ENCODE assay signal across 9 cellular contexts in the genomic region with DNA sequence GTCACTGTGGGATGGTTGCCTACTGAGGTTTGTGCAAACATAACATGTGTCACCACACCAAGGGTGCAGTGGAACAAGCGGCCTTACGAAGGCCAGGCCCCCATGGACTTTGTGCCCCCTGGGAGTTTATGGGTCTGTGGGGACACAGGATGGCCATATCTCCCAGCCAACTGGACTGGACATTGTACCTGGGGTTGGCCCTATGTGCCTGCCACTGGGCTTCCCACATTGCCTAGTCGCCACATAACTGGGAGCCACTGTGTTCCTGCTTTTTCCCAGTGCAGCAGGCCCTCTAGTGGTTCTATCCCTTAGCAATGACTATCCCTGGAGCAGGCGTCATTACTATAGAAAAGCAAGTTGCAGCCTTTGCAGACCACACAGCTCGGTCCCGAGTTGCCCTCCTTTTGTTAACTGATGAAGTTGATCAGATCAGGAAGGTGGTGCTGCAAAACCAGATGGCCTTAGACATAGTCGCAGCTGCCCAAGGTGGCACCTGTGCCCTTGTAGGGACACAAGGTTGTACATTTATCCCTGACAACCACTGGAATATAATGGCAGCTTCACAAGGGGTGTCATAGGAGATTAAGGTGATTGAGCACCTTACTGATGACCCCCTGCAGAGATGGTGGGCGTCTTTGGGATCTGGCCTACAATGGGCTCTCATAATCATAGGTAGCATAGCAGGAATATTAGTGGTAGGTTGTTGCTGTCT. TPM values are rescaled to one million over a fixed set of nuclear protein-coding genes. Genes with fewer than 3 reads are reported as not detected.
DNase-seq lines count a peak whose midpoint lies in the region; ATAC-seq and TF ChIP-seq lines count a peak whose summit lies in the region.
"Had no signal": no experiment of that assay in that cellular context is flagged by ENCODE, and none has a peak within 500 bp of the region (broad histone marks: within the 10 kb centered on the region; RNA-seq: fewer than 3 reads in every experiment).

No MANE protein-coding gene starts in this region.

- no peak overlapping the region for H3K27ac Mint-ChIP-seq in endothelial cell (ENCODE audit: unreplicated experiment)

- TF ChIP-seq CTCF in endothelial cell (IDR thresholded peaks at IDR 0.05; ENCODE audit: unreplicated experiment), result peak; percentile 21

- TF ChIP-seq POLR2A in GM18505 (IDR thresholded peaks at IDR 0.05; ENCODE audit: borderline replicate concordance, extremely low read depth, insufficient read depth, insufficient read length), result no peak

- H3K4me3 Mint-ChIP-seq in endothelial cell (ENCODE audit: unreplicated experiment), result no peak overlapping the region

- ATAC-seq in GM18505 (IDR thresholded peaks at IDR 0.05; ENCODE audit: unreplicated experiment), result no peak

- peaks cover 2% of the 10 kb centered on the region for H3K27me3 Mint-ChIP-seq in endothelial cell (ENCODE audit: unreplicated experiment)

- peak; percentile 8 for DNase-seq in NCI-H1092 treated with DMSO at 0.1 percent for 48 hours (lab: John Stamatoyannopoulos, UW)
- no peak for DNase-seq in NCI-H1092 (lab: John Stamatoyannopoulos, UW)
- peak; percentile 32 for DNase-seq in NCI-H226
- peak; percentile 57 for DNase-seq in endothelial cell (ENCODE audit: low spot score)
- DNase-seq in retina, result peak; percentile 30
- no peak for DNase-seq in T-helper 9 cell
- no peak for DNase-seq in activated T-cell treated with anti-CD3 and anti-CD28 coated beads, Interleukin-2, amount 50 U/mL, for 1 hour

- no peaks in the 10 kb centered on the region for H3K9me3 Mint-ChIP-seq in endothelial cell (ENCODE audit: unreplicated experiment)

- H3K4me1 Mint-ChIP-seq in endothelial cell (ENCODE audit: unreplicated experiment), result no peaks in the 10 kb centered on the region

- no peaks in the 10 kb centered on the region for H3K36me3 Mint-ChIP-seq in endothelial cell (ENCODE audit: low read depth, unreplicated experiment)

RNA-seq across cellular contexts. Expression of gene RNASE12, which starts 15.2 kb away (rescaled TPM):
- total RNA-seq in endothelial cell (ENCODE audit: unreplicated experiment), result not detected
- total RNA-seq: T-helper 2 cell treated with Interferon-gamma antibody and Interleukin-4, amounts not matched to agents 100 ng/mL and 5 ng/mL, for 36 hours had no signal

RNA-seq across cellular contexts. Expression of gene RNASE11, which starts 18.5 kb away (rescaled TPM):
- total RNA-seq in endothelial cell (ENCODE audit: unreplicated experiment), result 0.31 TPM
- total RNA-seq: T-helper 2 cell treated with Interferon-gamma antibody and Interleukin-4, amounts not matched to agents 100 ng/mL and 5 ng/mL, for 36 hours had no signal

RNA-seq across cellular contexts. Expression of gene OR6S1, which starts 35.1 kb away (rescaled TPM):
- not detected for total RNA-seq in endothelial cell (ENCODE audit: unreplicated experiment)
- total RNA-seq: T-helper 2 cell treated with Interferon-gamma antibody and Interleukin-4, amounts not matched to agents 100 ng/mL and 5 ng/mL, for 36 hours had no signal

RNA-seq across cellular contexts. Expression of gene RNASE9, which starts 45.5 kb away (rescaled TPM):
- not detected for total RNA-seq in endothelial cell (ENCODE audit: unreplicated experiment)
- total RNA-seq: T-helper 2 cell treated with Interferon-gamma antibody and Interleukin-4, amounts not matched to agents 100 ng/mL and 5 ng/mL, for 36 hours had no signal

Comparison
In these comparisons a context has a peak if more than half of its experiments do, and no peak if none do; other contexts are left out.
1. DNase-seq: peak in NCI-H1092 treated with DMSO at 0.1 percent for 48 hours (single experiment), NCI-H226 (single experiment), endothelial cell (single experiment) and retina (single experiment); none in NCI-H1092 (single experiment), T-helper 9 cell (single experiment) and activated T-cell treated with anti-CD3 and anti-CD28 coated beads, Interleukin-2, amount 50 U/mL, for 1 hour (single experiment).